ENCODE assay signal across 17 cellular contexts in the genomic region with DNA sequence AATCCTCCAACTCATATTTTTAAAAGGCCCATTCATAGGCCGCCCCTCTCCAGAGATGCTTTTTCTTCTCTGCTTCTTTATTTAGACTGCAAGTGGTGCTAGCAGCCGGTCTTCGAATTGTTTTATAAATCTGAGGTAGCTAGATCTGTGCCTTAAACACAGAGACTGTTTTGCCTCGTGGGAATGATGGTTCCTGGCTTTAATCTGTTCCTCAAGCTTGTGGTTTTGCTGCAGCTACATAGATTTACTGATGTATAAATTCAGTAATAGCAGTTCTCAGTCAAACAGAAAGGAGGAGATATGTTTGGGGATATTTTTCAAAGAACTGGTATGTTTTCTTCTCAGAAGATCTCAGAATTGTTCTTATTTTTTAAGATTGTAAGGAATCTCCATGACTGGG. TPM values are rescaled to one million over a fixed set of nuclear protein-coding genes. Genes with fewer than 3 reads are reported as not detected.
"Had no signal": no experiment of that assay in that cellular context is flagged by ENCODE, and none has a peak within 500 bp of the region (broad histone marks: within the 10 kb centered on the region; RNA-seq: fewer than 3 reads in every experiment).

No MANE protein-coding gene starts in this region.

- H3K4me3 ChIP-seq: adrenal gland, gastroesophageal sphincter, heart right ventricle, left lung, spleen, thyroid gland had no signal

- H3K9me3 Mint-ChIP-seq: activated B cell treated with CpG ODN at 0.5 μM for 24 hours; activated naive CD4-positive, alpha-beta T cell treated with anti-CD3 and anti-CD28 coated beads, Interleukin-2, amount 50 U/mL, for 72 hours; activated T-cell treated with anti-CD3 and anti-CD28 coated beads, Interleukin-2, amount 50 U/mL, for 24 hours; mesothelial cell of epicardium had no signal

- H3K27me3 ChIP-seq: adrenal gland, gastroesophageal sphincter, left lung, spleen, thyroid gland had no signal

- H3K4me1 Mint-ChIP-seq: mesothelial cell of epicardium had no signal

- H3K36me3 Mint-ChIP-seq: mesothelial cell of epicardium had no signal

- ATAC-seq: activated naive CD4-positive, alpha-beta T cell treated with anti-CD3 and anti-CD28 coated beads, Interleukin-2, amount 50 U/mL, for 72 hours; gastroesophageal sphincter; heart right ventricle; left lung had no signal

- H3K9me3 ChIP-seq: adrenal gland, gastroesophageal sphincter, heart right ventricle, left lung, spleen, thyroid gland had no signal

- H3K27ac ChIP-seq: adrenal gland, gastroesophageal sphincter, heart right ventricle, left lung, spleen, thyroid gland had no signal

- H3K27ac Mint-ChIP-seq: activated B cell treated with CpG ODN at 0.5 μM for 24 hours; activated T-cell treated with anti-CD3 and anti-CD28 coated beads, Interleukin-2, amount 50 U/mL, for 24 hours; mesothelial cell of epicardium had no signal

- H3K4me3 Mint-ChIP-seq: activated B cell treated with CpG ODN at 0.5 μM for 24 hours; activated T-cell treated with anti-CD3 and anti-CD28 coated beads, Interleukin-2, amount 50 U/mL, for 24 hours; mesothelial cell of epicardium had no signal

- H3K27me3 Mint-ChIP-seq: activated B cell treated with CpG ODN at 0.5 μM for 24 hours; activated T-cell treated with anti-CD3 and anti-CD28 coated beads, Interleukin-2, amount 50 U/mL, for 24 hours had no signal

- DNase-seq: activated B cell treated with CpG ODN at 0.5 μM for 24 hours; activated effector memory CD4-positive, alpha-beta T cell treated with anti-CD3 and anti-CD28 coated beads, Interleukin-2, amount 50 U/mL, for 16 hours; activated T-cell treated with anti-CD3 and anti-CD28 coated beads, Interleukin-2, amount 50 U/mL, for 24 hours; adrenal gland; cerebellar nuclear complex; cortex of kidney; heart right ventricle; left lung; retina; spleen; stimulated activated CD4-positive, alpha-beta T cell treated with anti-CD3 and anti-CD28 coated beads, Interleukin-4, amount 100 ng/mL, for 4 hours; stimulated activated naive CD4-positive, alpha-beta T cell; thyroid gland had no signal

- H3K4me1 ChIP-seq: adrenal gland, gastroesophageal sphincter, heart right ventricle, left lung, spleen, thyroid gland had no signal

- H3K36me3 ChIP-seq: adrenal gland, gastroesophageal sphincter, heart right ventricle, left lung, spleen, thyroid gland had no signal

RNA-seq across cellular contexts. Expression of a gene that starts 45.3 kb away (rescaled TPM):
- polyA plus RNA-seq: neural cell had no signal
